In the genomic region with DNA sequence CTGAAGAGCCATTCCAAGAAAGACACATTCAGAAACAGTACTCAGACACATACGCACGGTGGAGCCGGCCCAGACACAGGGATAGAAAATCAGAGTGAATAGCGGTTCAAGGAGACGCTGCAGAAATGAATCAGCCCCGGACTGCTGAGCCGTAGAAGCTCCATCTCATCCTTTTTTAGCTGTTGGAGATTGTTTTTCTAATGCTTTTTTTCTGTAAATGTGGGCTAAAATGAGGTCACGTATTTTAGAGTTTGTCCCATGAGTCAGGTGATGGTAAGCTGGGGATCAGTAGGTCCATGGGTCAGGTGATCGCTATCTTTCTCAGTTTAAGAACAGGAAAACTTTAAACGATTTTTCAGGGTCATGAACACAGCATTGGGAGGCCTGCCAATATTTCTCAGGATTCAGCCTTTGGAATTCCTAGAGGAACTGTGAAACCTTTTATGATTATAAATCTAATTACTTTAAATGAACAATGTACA, we compare ENCODE assay signal across 9 cellular contexts.
DNase-seq lines count a peak whose midpoint lies in the region; ATAC-seq, FAIRE-seq and TF ChIP-seq lines count a peak whose summit lies in the region.
"Had no signal": no experiment of that assay in that cellular context is flagged by ENCODE, and none has a peak within 500 bp of the region (broad histone marks: within the 10 kb centered on the region; RNA-seq: fewer than 3 reads in every experiment).

No MANE protein-coding gene starts in this region.

- TF ChIP-seq POLR2A in H54 (IDR thresholded peaks at IDR 0.05; ENCODE audit: low read depth, low read length), result no peak

- H3K9ac ChIP-seq in smooth muscle cell (ENCODE audit: low read depth), result peak overlapping the region; percentile 75

- TF ChIP-seq CTCF in astrocyte of the cerebellum (IDR thresholded peaks at IDR 0.05; ENCODE audit: low read depth, low read length, missing control alignments) (peak; percentile 19), smooth muscle cell (IDR thresholded peaks at IDR 0.05; ENCODE audit: borderline replicate concordance, insufficient read depth, poor library complexity, severe bottlenecking) (no peak), GM10248 (IDR thresholded peaks at IDR 0.05; ENCODE audit: control extremely low read depth, extremely low read depth, low read depth, missing control alignments) (no peak)

- H3F3A ChIP-seq in smooth muscle cell (ENCODE audit: low read depth), result peaks cover 8% of the 10 kb centered on the region

- H3K27ac ChIP-seq in smooth muscle cell (ENCODE audit: low read depth), result peak overlapping the region; percentile 93

- H3K9me3 ChIP-seq in smooth muscle cell (replicated peaks; ENCODE audit: low read depth), result no peaks in the 10 kb centered on the region

- POLR2A ChIA-PET in GM10248 (lab: Yijun Ruan, JAX), result no interaction called here

- 37% methylated on average over 10 of the region's 10 CpGs for WGBS in smooth muscle cell (ENCODE audit: low lambda C conversion rate)

- H3K4me3 ChIP-seq in astrocyte of the cerebellum (ENCODE audit: low read depth, low read length) (no peak overlapping the region), smooth muscle cell (peak overlapping the region; percentile 9)

- peak; percentile 89 for FAIRE-seq in H54 (lab: Jason Lieb, UNC)

- peaks cover 17% of the 10 kb centered on the region for H3K4me1 ChIP-seq in smooth muscle cell (ENCODE audit: low read depth)

- in situ Hi-C loops in astrocyte of the cerebellum (cut with HindIII; ENCODE audit: low sequenced_read_pairs), result loop anchor here (25.0 kb wide), 1 partner anchor 518 kb away; no protein-coding TSS in a partner anchor

- ATAC-seq in HG03097 (IDR thresholded peaks at IDR 0.05; ENCODE audit: low FRiP score, unreplicated experiment), result no peak

- no peaks in the 10 kb centered on the region for H3K27me3 ChIP-seq in smooth muscle cell (ENCODE audit: low read depth)

- DNase-seq in H54 (ENCODE audit: insufficient read length, low spot score) (peak; percentile 14), astrocyte of the cerebellum (ENCODE audit: low read depth) (peak; percentile 59), left kidney (ENCODE audit: low read depth, low spot score) (peak; percentile 30), smooth muscle cell (lab: John Stamatoyannopoulos, UW; ENCODE audit: unreplicated experiment) (no peak), HuH-7.5 (ENCODE audit: low spot score) (no peak), DMS 273 treated with DMSO at 0.1 percent for 48 hours (lab: John Stamatoyannopoulos, UW) (no peak), GM10248 (ENCODE audit: extremely low spot score) (no peak)
- DNase-seq: KBM-7 had no signal

- peak overlapping the region; percentile 77 for H3K4me2 ChIP-seq in smooth muscle cell

- CTCF ChIA-PET in GM10248 (lab: Yijun Ruan, JAX), result interaction anchor here (0.9 to 2.0 kb wide), 3 partner anchors 9 to 255 kb away, joined by 3 to 6 read pairs (median 5); no protein-coding TSS in a partner anchor

- no peak overlapping the region for H2AFZ ChIP-seq in smooth muscle cell (ENCODE audit: low read depth)

- no peaks in the 10 kb centered on the region for H4K20me1 ChIP-seq in smooth muscle cell (ENCODE audit: low read depth)

- H3K36me3 ChIP-seq in smooth muscle cell (ENCODE audit: low read depth), result no peaks in the 10 kb centered on the region

- H3K79me2 ChIP-seq in smooth muscle cell (ENCODE audit: low read depth), result no peaks in the 10 kb centered on the region

Comparison
In these comparisons a context has a peak if more than half of its experiments do, and no peak if none do; other contexts are left out.
1. DNase-seq: peak in H54 (single experiment), astrocyte of the cerebellum (single experiment) and left kidney (single experiment); none in smooth muscle cell (single experiment), HuH-7.5 (single experiment), DMS 273 treated with DMSO at 0.1 percent for 48 hours (single experiment) and GM10248 (single experiment).